Comparison of ENCODE assay signal across 9 cellular contexts in the genomic region with DNA sequence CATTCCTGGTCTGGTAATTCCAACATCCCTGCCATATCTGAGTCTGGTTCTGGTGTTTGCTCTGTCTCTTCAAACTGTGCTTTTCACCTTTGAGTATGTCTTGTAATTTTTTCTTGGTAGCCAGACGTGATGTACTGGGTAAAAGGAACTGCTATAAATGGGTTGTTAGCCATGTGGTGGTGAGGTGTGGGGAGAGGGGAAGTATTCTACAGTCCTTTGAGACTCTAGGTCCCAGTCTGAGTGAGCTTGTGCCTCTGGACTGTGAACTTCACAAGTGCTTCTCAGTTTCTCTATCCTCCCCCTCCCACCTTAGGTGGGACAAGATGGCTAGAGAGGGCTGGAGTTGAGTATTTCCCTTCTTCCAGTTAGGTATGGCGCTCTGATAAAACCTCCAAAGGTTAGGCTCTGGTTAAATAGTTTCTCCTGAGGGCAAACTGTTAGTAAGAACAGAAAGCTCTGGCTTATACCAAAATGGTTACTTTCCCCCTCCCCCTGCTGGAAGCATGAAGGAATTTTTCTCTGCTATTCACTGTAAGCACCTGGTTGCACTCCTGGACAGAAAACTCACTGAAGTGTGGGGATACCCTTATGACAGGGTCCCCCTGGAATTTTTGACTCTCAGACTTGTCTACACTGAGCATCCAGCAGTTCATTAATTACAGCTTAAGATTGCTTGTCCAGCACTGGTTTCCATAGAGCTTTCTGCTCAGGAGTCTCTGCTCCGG.
DNase-seq lines count a peak whose midpoint lies in the region; ATAC-seq and TF ChIP-seq lines count a peak whose summit lies in the region.
"Had no signal": no experiment of that assay in that cellular context is flagged by ENCODE, and none has a peak within 500 bp of the region (broad histone marks: within the 10 kb centered on the region; RNA-seq: fewer than 3 reads in every experiment).

No MANE protein-coding gene starts in this region.

- H4K20me1 ChIP-seq in HCT116 (ENCODE audit: insufficient read depth) = no peaks in the 10 kb centered on the region

- no peak overlapping the region for H3K4me3 ChIP-seq in HCT116 (replicated peaks in 1 of 2; ENCODE audit: low read depth in 1 of 2, low read length in 2 of 2)
- H3K4me3 ChIP-seq in WERI-Rb-1 (ENCODE audit: low read depth, low read length) = no peak overlapping the region
- no peak overlapping the region for H3K4me3 ChIP-seq in lower lobe of right lung

- no peaks in the 10 kb centered on the region for H3K9me3 ChIP-seq in HCT116 (ENCODE audit: control insufficient read depth in 1 of 2, insufficient read depth in 1 of 2, low read depth in 1 of 2, low read length in 2 of 2)
- H3K9me3 ChIP-seq in WERI-Rb-1 (ENCODE audit: severe bottlenecking) = no peaks in the 10 kb centered on the region
- no peaks in the 10 kb centered on the region for H3K9me3 ChIP-seq in lower lobe of right lung

- intact Hi-C loops in HCT116 (cut with micrococcal nuclease) (no loop called here), lower lobe of right lung (cut with DNase I) (no loop called here)

- peak overlapping the region; percentile 50 for H3K4me2 ChIP-seq in HCT116 (ENCODE audit: low read length)

- in situ Hi-C loops in Caki2 (cut with HindIII; ENCODE audit: low pct_unique_long_range_greater_than_20kb, low sequenced_read_pairs) = no loop called here

- no peaks in the 10 kb centered on the region for H3K79me2 ChIP-seq in HCT116 (ENCODE audit: insufficient read depth, low read length)

- CTCF ChIA-PET in HCT116 (lab: Charles Lee) = interaction anchor here (1.0 to 2.0 kb wide), 5 partner anchors 10 to 687 kb away, joined by 3 to 13 read pairs (median 4); no protein-coding TSS in a partner anchor

- no peak overlapping the region for H3K9ac ChIP-seq in HCT116 (ENCODE audit: low read length)

- H3K36me3 ChIP-seq in HCT116 (ENCODE audit: control insufficient read depth in 1 of 2, insufficient read depth in 2 of 2, low read length in 2 of 2) = no peaks in the 10 kb centered on the region
- no peaks in the 10 kb centered on the region for H3K36me3 ChIP-seq in WERI-Rb-1
- H3K36me3 ChIP-seq in lower lobe of right lung = no peaks in the 10 kb centered on the region

- no peak for TF ChIP-seq POLR2A in HCT116 (IDR thresholded peaks at IDR 0.05; ENCODE audit: borderline replicate concordance, extremely low read depth, insufficient read depth, insufficient read length)

- POLR2A ChIA-PET in HCT116 (lab: Charles Lee) = interaction anchor here (0.6 to 0.9 kb wide), 2 partner anchors 13 to 14 kb away, joined by 3 read pairs; no protein-coding TSS in a partner anchor

- H3K9me2 ChIP-seq in HCT116 (ENCODE audit: insufficient read depth) = no peaks in the 10 kb centered on the region

- ATAC-seq in HCT116 = peak; percentile 89
- ATAC-seq in lower lobe of right lung = peak; percentile 74 to 77
- no peak for ATAC-seq in GM21717 (IDR thresholded peaks at IDR 0.05; ENCODE audit: unreplicated experiment)
- no peak for ATAC-seq in GM19455 (IDR thresholded peaks at IDR 0.05; ENCODE audit: unreplicated experiment)

- no peak overlapping the region for H3K27ac ChIP-seq in HCT116 (ENCODE audit: low read depth, low read length)
- H3K27ac ChIP-seq in WERI-Rb-1 = no peak overlapping the region
- H3K27ac ChIP-seq in lower lobe of right lung = no peak overlapping the region

- DNase-seq in Caki2 (ENCODE audit: low read depth) = peak; percentile 73
- DNase-seq in HCT116 (ENCODE audit: low read depth, low spot score) = no peak
- DNase-seq in WERI-Rb-1 = no peak
- DNase-seq in lower lobe of right lung = no peak
- no peak for DNase-seq in activated gamma-delta T cell treated with Interleukin-2 at 50 U/mL for 16 hours
- no peak for DNase-seq in effector CD8-positive, alpha-beta T cell (lab: John Stamatoyannopoulos, UW)
- DNase-seq: NCI-H226 had no signal

- H3K27me3 ChIP-seq in HCT116 (ENCODE audit: insufficient read depth, low read length) (no peaks in the 10 kb centered on the region), WERI-Rb-1 (ENCODE audit: insufficient read depth, low read depth, severe bottlenecking) (no peaks in the 10 kb centered on the region), lower lobe of right lung (ENCODE audit: low read depth) (no peaks in the 10 kb centered on the region)

- RAD21 ChIA-PET in HCT116 (lab: Charles Lee; ENCODE audit: low non-redundant PET in 1 of 2, low total read pairs in 2 of 2, uncharacterized antibody in 2 of 2, unreplicated experiment in 2 of 2) = interaction anchor here in 1 of 2 experiments (0.7 to 0.9 kb wide), 2 partner anchors 39 to 47 kb away, joined by 3 to 4 read pairs; no protein-coding TSS in a partner anchor

- peak overlapping the region; percentile 75 for H2AFZ ChIP-seq in HCT116 (ENCODE audit: low read depth, low read length, poor library complexity, severe bottlenecking)

- peak; percentile 29 to 75 (median 69); a peak in 4 of 6 replicates for TF ChIP-seq CTCF in HCT116 (IDR thresholded peaks at IDR 0.05 in 2 of 3, conservative IDR thresholded peaks at IDR 0.05 in 1 of 3; ENCODE audit: borderline replicate concordance in 1 of 3, insufficient read depth in 1 of 3, low read depth in 2 of 3, low read length in 2 of 3)
- peak; percentile 49 for TF ChIP-seq CTCF in WERI-Rb-1 (IDR thresholded peaks at IDR 0.05; ENCODE audit: low read depth, low read length)
- peak; percentile 37 for TF ChIP-seq CTCF in lower lobe of right lung (IDR thresholded peaks at IDR 0.05)

- no TSS peak for BruUV-seq in HCT116 (replicated peaks; lab: Mats Ljungman, UMichigan)

- H3K4me1 ChIP-seq in HCT116 (ENCODE audit: control insufficient read depth in 1 of 2, insufficient read depth in 2 of 2, low read length in 2 of 2) (peaks cover 10 to 34% of the 10 kb centered on the region in 2 experiments; a peak in 3 of 4 replicates), lower lobe of right lung (peaks cover 5% of the 10 kb centered on the region)

- TF ChIP-seq RAD21 in HCT116 (IDR thresholded peaks at IDR 0.05; ENCODE audit: low read depth) = peak; percentile 45

TF ChIP-seq in HCT116, 20 proteins besides CTCF, POLR2A, EP300 and RAD21:
- peak; percentile 36 for TF ChIP-seq YY1 (IDR thresholded peaks at IDR 0.05; ENCODE audit: extremely low read depth, insufficient replicate concordance, low read depth, low read length)
- no peak for TF ChIP-seq CBX3 (IDR thresholded peaks at IDR 0.05; ENCODE audit: low read depth)

Comparison
In these comparisons a context has a peak if more than half of its experiments do, and no peak if none do; other contexts are left out.
1. ATAC-seq: peak in HCT116 (single experiment) and lower lobe of right lung (2 of 2); none in GM21717 (single experiment) and GM19455 (single experiment).
2. Peak in every context shown above with its lines, with median percentiles within 50 percentile points of each other: CTCF ChIP-seq.